8 cellular contexts compared by ENCODE assay signal in the genomic region with DNA sequence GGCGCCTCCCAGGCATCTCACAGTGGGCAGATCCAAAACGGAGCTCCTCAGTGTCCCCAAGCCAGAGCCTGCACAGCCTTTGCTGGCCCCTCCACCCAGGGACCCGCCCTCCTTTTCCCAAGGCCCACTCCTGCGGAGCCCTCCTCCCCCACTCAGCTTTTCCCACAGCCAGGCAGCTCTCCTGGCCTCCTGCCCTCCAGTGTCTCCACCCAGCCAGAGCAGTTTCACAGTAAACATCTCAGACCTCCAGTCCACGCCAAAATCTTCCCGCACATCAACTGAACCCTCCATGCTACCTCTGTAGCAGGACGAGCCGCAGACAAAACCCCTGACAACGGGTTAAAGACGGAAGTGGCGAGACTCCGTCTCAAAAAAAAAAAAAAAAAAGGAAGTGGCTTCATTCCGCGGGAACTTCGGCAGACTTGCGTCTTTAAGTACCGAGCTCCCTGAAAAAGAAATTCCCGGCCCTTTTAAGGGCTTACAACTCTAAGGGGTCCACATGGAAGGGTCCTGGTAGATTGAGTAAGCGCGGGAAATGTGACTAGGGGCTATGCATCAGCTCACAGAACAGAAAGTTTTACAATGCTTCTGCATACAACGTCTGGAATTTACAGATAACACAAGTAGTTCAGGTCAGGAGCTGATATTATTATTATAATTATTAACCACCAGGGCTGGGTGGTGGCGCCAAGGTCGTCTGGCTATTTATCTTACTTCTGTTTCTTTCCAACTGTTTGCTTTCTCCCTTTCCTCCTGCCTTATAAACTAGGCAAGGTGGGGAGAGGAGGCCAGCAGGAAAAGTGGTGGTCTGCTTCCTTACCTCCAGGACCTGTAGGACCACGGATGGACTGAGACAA. TPM values are rescaled to one million over a fixed set of nuclear protein-coding genes. Genes with fewer than 3 reads are reported as not detected.
DNase-seq lines count a peak whose midpoint lies in the region; ATAC-seq and TF ChIP-seq lines count a peak whose summit lies in the region.

No MANE protein-coding gene starts in this region.

- no TSS peak for BruUV-seq in IMR-90 (replicated peaks; lab: Mats Ljungman, UMichigan)

- H3K4me2 ChIP-seq in IMR-90 (ENCODE audit: low read depth, low read length), result peak overlapping the region; percentile 35; the same call in 1 of the 2 replicates

- H4K20me1 ChIP-seq in IMR-90 (ENCODE audit: insufficient read depth, low read length), result peaks cover 8% of the 10 kb centered on the region; the same call in 1 of the 2 replicates

- no peaks in the 10 kb centered on the region for H3K36me3 ChIP-seq in IMR-90 (ENCODE audit: control insufficient read depth, insufficient read depth, low read length)
- H3K36me3 ChIP-seq in upper lobe of right lung, result no peaks in the 10 kb centered on the region

- no peak overlapping the region for H2BK120ac ChIP-seq in IMR-90 (ENCODE audit: low read depth, low read length)

- no peak overlapping the region for H4K91ac ChIP-seq in IMR-90 (ENCODE audit: insufficient read depth, low read depth, low read length)

- TF ChIP-seq CTCF in IMR-90 (conservative IDR thresholded peaks at IDR 0.05; ENCODE audit: low read depth, low read length), result no peak
- no peak for TF ChIP-seq CTCF in upper lobe of right lung (IDR thresholded peaks at IDR 0.05)
- no peak for TF ChIP-seq CTCF in GM13977 (IDR thresholded peaks at IDR 0.05; ENCODE audit: extremely low read depth, insufficient read depth, missing control alignments)

- H3K9ac ChIP-seq in IMR-90 (ENCODE audit: low read depth, low read length), result no peak overlapping the region

- ATAC-seq in IMR-90 (ENCODE audit: low read depth) (no peak), upper lobe of right lung (peak; percentile 34), GM18511 (IDR thresholded peaks at IDR 0.05; ENCODE audit: unreplicated experiment) (no peak)

- no peak for TF ChIP-seq POLR2A in IMR-90 (IDR thresholded peaks at IDR 0.05; ENCODE audit: low read depth, low read length)

- H3K4me3 ChIP-seq in IMR-90 (ENCODE audit: insufficient read depth, low read depth, low read length), result no peak overlapping the region
- peak overlapping the region; percentile 77 for H3K4me3 ChIP-seq in upper lobe of right lung

- H3K4me1 ChIP-seq in IMR-90 (ENCODE audit: control insufficient read depth, insufficient read depth, low read length) (peaks cover 12% of the 10 kb centered on the region; the same call in 1 of the 2 replicates), upper lobe of right lung (peaks cover 26% of the 10 kb centered on the region)

- H3K27ac ChIP-seq in IMR-90 (ENCODE audit: insufficient read depth, low read length) (no peak overlapping the region), upper lobe of right lung (peak overlapping the region; percentile 85)

- H3K56ac ChIP-seq in IMR-90 (ENCODE audit: extremely low read depth, insufficient read depth, low read length), result no peak overlapping the region

- CTCF ChIA-PET in IMR-90 (lab: Yijun Ruan, JAX), result interaction anchor here (0.6 kb wide), 1 partner anchor 16 kb away, joined by 4 read pairs; no protein-coding TSS in a partner anchor

- H2AFZ ChIP-seq in IMR-90 (replicated peaks; ENCODE audit: low read length, poor library complexity), result no peak overlapping the region

- H3K79me1 ChIP-seq in IMR-90 (ENCODE audit: low read depth in 1 of 2, low read length in 2 of 2), result peaks cover 13 to 40% of the 10 kb centered on the region in 2 experiments

- peak overlapping the region; percentile 55 for H2AK9ac ChIP-seq in IMR-90 (replicated peaks; ENCODE audit: low read depth, low read length, poor library complexity)

- no peak overlapping the region for H4K8ac ChIP-seq in IMR-90 (ENCODE audit: low read depth in 2 of 2, low read length in 2 of 2)

- H3K14ac ChIP-seq in IMR-90 (replicated peaks; ENCODE audit: low read depth, low read length), result no peak overlapping the region

- WGBS in IMR-90 (ENCODE audit: extremely low coverage in 2 of 2, insufficient read length in 1 of 2), 2 experiments, result 81% methylated on average over 5 of the region's 24 CpGs; no CpG with 5 or more reads in 1 of the 2 experiments

- POLR2A ChIA-PET in IMR-90 (lab: Charles Lee; ENCODE audit: unreplicated experiment), result no interaction called here

- DNase-seq in AML-193 (lab: John Stamatoyannopoulos, UW), result peak; percentile 60 to 70
- DNase-seq in IMR-90, result no peak
- DNase-seq in activated T-cell treated with anti-CD3 and anti-CD28 coated beads, Interleukin-2, amount 50 U/mL, for 48 hours, result peak; percentile 52 to 56
- DNase-seq in iris pigment epithelial cell (ENCODE audit: low read depth), result peak; percentile 32
- DNase-seq in upper lobe of right lung, result peak; percentile 75
- no peak for DNase-seq in NCI-H345 (lab: John Stamatoyannopoulos, UW)
- DNase-seq in GM13977 (ENCODE audit: low spot score), result no peak

- no peak overlapping the region for H3K4ac ChIP-seq in IMR-90 (ENCODE audit: low read depth, low read length)

- H2BK15ac ChIP-seq in IMR-90 (ENCODE audit: low read depth, low read length), result no peak overlapping the region

- in situ Hi-C loops in IMR-90 (cut with MboI; ENCODE audit: low sequenced_read_pairs), result no loop called here
- in situ Hi-C loops in GM13977 (cut with MboI; ENCODE audit: low pct_unique_long_range_greater_than_20kb, low sequenced_read_pairs, unreplicated experiment), result loop anchor here (10.0 kb wide), 1 partner anchor 97 kb away; a partner anchor contains a TSS

- no peak for TF ChIP-seq RAD21 in IMR-90 (IDR thresholded peaks at IDR 0.05; ENCODE audit: low read length)

- H3K23ac ChIP-seq in IMR-90 (ENCODE audit: low read depth, low read length), result 0 out of 2 replicates have a peak overlapping the region, but pooled peaks have one; percentile 73

- H4K5ac ChIP-seq in IMR-90 (ENCODE audit: low read depth, low read length), result no peak overlapping the region

- no peak overlapping the region for H3K18ac ChIP-seq in IMR-90 (ENCODE audit: low read depth, low read length)

- peaks cover 4% of the 10 kb centered on the region; the same call in 1 of the 2 replicates for H3K9me3 ChIP-seq in IMR-90 (ENCODE audit: control insufficient read depth, insufficient read depth, low read length)
- no peaks in the 10 kb centered on the region for H3K9me3 ChIP-seq in upper lobe of right lung

- no peak overlapping the region for H2BK5ac ChIP-seq in IMR-90 (ENCODE audit: low read depth, low read length, poor library complexity, severe bottlenecking)

- dilution Hi-C loops in IMR-90 (cut with HindIII; ENCODE audit: low sequenced_read_pairs, unreplicated experiment), result no loop called here

- H3K27me3 ChIP-seq in IMR-90 (ENCODE audit: control insufficient read depth, insufficient read depth, low read length) (no peaks in the 10 kb centered on the region), upper lobe of right lung (no peaks in the 10 kb centered on the region)

- peaks cover 16% of the 10 kb centered on the region for H3K9me1 ChIP-seq in IMR-90 (ENCODE audit: insufficient read depth, low read length)

- intact Hi-C loops in IMR-90 (cut with micrococcal nuclease) (no loop called here), upper lobe of right lung (cut with DNase I) (no loop called here)

- H2BK20ac ChIP-seq in IMR-90 (ENCODE audit: low read depth, low read length), result no peak overlapping the region

- H2AK5ac ChIP-seq in IMR-90 (ENCODE audit: low read depth, low read length), result no peak overlapping the region

TF ChIP-seq in IMR-90, 13 proteins besides CTCF, POLR2A, EP300 and RAD21 (continues in another document):
- TF ChIP-seq RFX5 (IDR thresholded peaks at IDR 0.05; ENCODE audit: low read depth, low read length), result no peak
- TF ChIP-seq RCOR1 (IDR thresholded peaks at IDR 0.05; ENCODE audit: insufficient replicate concordance, low read length), result no peak
- no peak for TF ChIP-seq MAZ (IDR thresholded peaks at IDR 0.05; ENCODE audit: borderline replicate concordance, low read depth, low read length)
- no peak for TF ChIP-seq BHLHE40 (IDR thresholded peaks at IDR 0.05; ENCODE audit: low read depth, low read length)
- TF ChIP-seq MAFK (IDR thresholded peaks at IDR 0.05; ENCODE audit: low read depth, low read length), result no peak
- no peak for TF ChIP-seq SMC3 (IDR thresholded peaks at IDR 0.05; ENCODE audit: low read depth, low read length)
- TF ChIP-seq CHD1 (IDR thresholded peaks at IDR 0.05; ENCODE audit: low read depth, low read length), result no peak
- no peak for TF ChIP-seq CEBPB (IDR thresholded peaks at IDR 0.05; ENCODE audit: low read depth, low read length)

RNA-seq across cellular contexts. Expression of a gene that starts 11.4 kb away (rescaled TPM):
- not detected in 2 replicates for total RNA-seq in IMR-90 (2012; rRNA removed)
- polyA plus RNA-seq in IMR-90 (2012; rRNA removed), result 0.04 and 0.09 TPM in 2 replicates
- 0.03 TPM in 2 replicates for polyA plus RNA-seq in IMR-90 (2012; cell fraction: cytosol; rRNA removed)
- 0.15 and 0.29 TPM in 2 replicates for polyA plus RNA-seq in IMR-90 (2012; cell fraction: nucleus; rRNA removed; ENCODE audit: low replicate concordance)
- total RNA-seq in upper lobe of right lung, result 0.64 TPM

RNA-seq across cellular contexts. Expression of a gene that starts 13.0 kb away (rescaled TPM):
- total RNA-seq in IMR-90 (2012; rRNA removed), result 14.2 and 14.9 TPM in 2 replicates
- 76.4 and 88.2 TPM in 2 replicates for polyA plus RNA-seq in IMR-90 (2012; rRNA removed)
- polyA plus RNA-seq in IMR-90 (2012; cell fraction: cytosol; rRNA removed), result 66.6 and 114 TPM in 2 replicates
- 336 and 1,029 TPM in 2 replicates for polyA plus RNA-seq in IMR-90 (2012; cell fraction: nucleus; rRNA removed; ENCODE audit: low replicate concordance)
- total RNA-seq in upper lobe of right lung, result 183 TPM

RNA-seq across cellular contexts. Expression of a gene that starts 40.7 kb away (rescaled TPM):
- total RNA-seq in IMR-90 (2012; rRNA removed) (25.0 and 28.7 TPM in 2 replicates), upper lobe of right lung (39.4 TPM)
- polyA plus RNA-seq in IMR-90 (2012; rRNA removed), result 49.8 and 55.1 TPM in 2 replicates
- 54.5 and 68.5 TPM in 2 replicates for polyA plus RNA-seq in IMR-90 (2012; cell fraction: cytosol; rRNA removed)
- 89.2 and 183 TPM in 2 replicates for polyA plus RNA-seq in IMR-90 (2012; cell fraction: nucleus; rRNA removed; ENCODE audit: low replicate concordance)

RNA-seq across cellular contexts. Expression of a gene that starts 42.3 kb away (rescaled TPM):
- total RNA-seq in IMR-90 (2012; rRNA removed) (not detected in 2 replicates), upper lobe of right lung (not detected)
- not detected in 2 replicates for polyA plus RNA-seq in IMR-90 (2012; rRNA removed)
- not detected in 2 replicates for polyA plus RNA-seq in IMR-90 (2012; cell fraction: cytosol; rRNA removed)
- polyA plus RNA-seq in IMR-90 (2012; cell fraction: nucleus; rRNA removed; ENCODE audit: low replicate concordance), result not detected in 2 replicates

RNA-seq across cellular contexts. Expression of a gene that starts 44.3 kb away (rescaled TPM):
- not detected in 2 replicates for total RNA-seq in IMR-90 (2012; rRNA removed)
- polyA plus RNA-seq in IMR-90 (2012; rRNA removed), result not detected in 2 replicates
- not detected in 2 replicates for polyA plus RNA-seq in IMR-90 (2012; cell fraction: cytosol; rRNA removed)
- not detected in 2 replicates for polyA plus RNA-seq in IMR-90 (2012; cell fraction: nucleus; rRNA removed; ENCODE audit: low replicate concordance)
- not detected for total RNA-seq in upper lobe of right lung

Comparison
In these comparisons a context has a peak if more than half of its experiments do, and no peak if none do; other contexts are left out.
1. DNase-seq: peak in AML-193 (2 of 2), activated T-cell treated with anti-CD3 and anti-CD28 coated beads, Interleukin-2, amount 50 U/mL, for 48 hours (2 of 2), iris pigment epithelial cell (single experiment) and upper lobe of right lung (single experiment); none in IMR-90 (single experiment), NCI-H345 (single experiment) and GM13977 (single experiment).
2. RNA of a gene that starts 13.0 kb away (total RNA-seq): 183 TPM in upper lobe of right lung (single experiment); 14.2 to 14.9 TPM in IMR-90; every median in the first group is over 10 times any median in the second.